ENCODE assay signal across 11 cellular contexts in genomic region chr7:55476071-55476803, GRCh38.
DNase-seq lines count a peak whose midpoint lies in the region; ATAC-seq and TF ChIP-seq lines count a peak whose summit lies in the region.
"Had no signal": no experiment of that assay in that cellular context is flagged by ENCODE, and none has a peak within 500 bp of the region (broad histone marks: within the 10 kb centered on the region; RNA-seq: fewer than 3 reads in every experiment).

No MANE protein-coding gene starts in this region.

- no peaks in the 10 kb centered on the region for H3K4me1 ChIP-seq in OCI-LY7 (ENCODE audit: insufficient read depth, low read length, poor library complexity, severe bottlenecking)

- no peaks in the 10 kb centered on the region for H3K27me3 ChIP-seq in H7 (ENCODE audit: control insufficient read depth, insufficient read depth, low read length)

- H2AFZ ChIP-seq in OCI-LY7 (ENCODE audit: low read length) = no peak overlapping the region

- H3K9me3 ChIP-seq in OCI-LY7 (ENCODE audit: low read length) = no peaks in the 10 kb centered on the region

- no TSS peak for BruUV-seq in OCI-LY7 (replicated peaks; lab: Mats Ljungman, UMichigan)

- H3K27ac ChIP-seq in OCI-LY7 (ENCODE audit: low read depth, low read length, poor library complexity, severe bottlenecking) = no peak overlapping the region

- intact Hi-C loops in OCI-LY7 (cut with micrococcal nuclease; ENCODE audit: unreplicated experiment) = no loop called here

- POLR2A ChIA-PET in OCI-LY7 (lab: Charles Lee) = interaction anchor here (1.2 kb wide), 1 partner anchor 33 kb away, joined by 3 read pairs; no protein-coding TSS in a partner anchor

- CTCF ChIA-PET in OCI-LY7 (lab: Charles Lee; ENCODE audit: unreplicated experiment) = no interaction called here

- H4K20me1 ChIP-seq in OCI-LY7 (ENCODE audit: insufficient read depth, low read length) = no peaks in the 10 kb centered on the region

- no peaks in the 10 kb centered on the region for H3K79me2 ChIP-seq in OCI-LY7 (ENCODE audit: insufficient read depth, low read depth, low read length)

- TF ChIP-seq CTCF in AG10803 (conservative IDR thresholded peaks at IDR 0.05; ENCODE audit: low read length) (no peak), astrocyte of the spinal cord (IDR thresholded peaks at IDR 0.05; ENCODE audit: low read depth, low read length) (no peak), OCI-LY7 (conservative IDR thresholded peaks at IDR 0.05; ENCODE audit: low read length) (no peak), GM10266 (IDR thresholded peaks at IDR 0.05; ENCODE audit: control insufficient read depth, insufficient read depth, low read depth, missing control alignments) (no peak)

- in situ Hi-C loops in astrocyte of the spinal cord (cut with HindIII; ENCODE audit: low sequenced_read_pairs) = no loop called here

- DNase-seq in AG10803 (ENCODE audit: low read depth) = peak; percentile 69
- DNase-seq in H7 = peak; percentile 29
- peak; percentile 95 for DNase-seq in astrocyte of the spinal cord (ENCODE audit: low read depth, low spot score)
- peak; percentile 76 for DNase-seq in mesenteric fat pad (ENCODE audit: low spot score)
- no peak for DNase-seq in OCI-LY7 (ENCODE audit: low spot score)
- DNase-seq in NCI-H1105 (lab: John Stamatoyannopoulos, UW) = no peak
- no peak for DNase-seq in GM10266 (ENCODE audit: extremely low spot score)
- DNase-seq: glutamatergic neuron, nephron progenitor cell, SHP77 treated with DMSO at 0.1 percent for 48 hours had no signal

- H3K9me2 ChIP-seq in OCI-LY7 (ENCODE audit: insufficient read depth, low read length) = no peaks in the 10 kb centered on the region

- H3K4me3 ChIP-seq in AG10803 (ENCODE audit: low read length) (no peak overlapping the region), H7 (ENCODE audit: insufficient read depth, low read depth, low read length) (no peak overlapping the region), astrocyte of the spinal cord (ENCODE audit: low read depth, low read length) (no peak overlapping the region), OCI-LY7 (ENCODE audit: low read depth, low read length, poor library complexity, severe bottlenecking) (no peak overlapping the region)

- H3K36me3 ChIP-seq in H7 (replicated peaks; ENCODE audit: control insufficient read depth, insufficient read depth, low read length) = no peaks in the 10 kb centered on the region; the same call in 1 of the 2 replicates
- H3K36me3 ChIP-seq in OCI-LY7 (ENCODE audit: insufficient read depth, low read length) = peaks cover 20% of the 10 kb centered on the region; the same call in 1 of the 2 replicates

- no peak overlapping the region for H3K4me2 ChIP-seq in OCI-LY7 (ENCODE audit: low read length)

- no peak for ATAC-seq in HG03565 (IDR thresholded peaks at IDR 0.05; ENCODE audit: unreplicated experiment)

Comparison
In these comparisons a context has a peak if more than half of its experiments do, and no peak if none do; other contexts are left out.
1. DNase-seq: peak in AG10803 (single experiment), H7 (single experiment), astrocyte of the spinal cord (single experiment) and mesenteric fat pad (single experiment); none in OCI-LY7 (single experiment), NCI-H1105 (single experiment) and GM10266 (single experiment).